In the genomic region with DNA sequence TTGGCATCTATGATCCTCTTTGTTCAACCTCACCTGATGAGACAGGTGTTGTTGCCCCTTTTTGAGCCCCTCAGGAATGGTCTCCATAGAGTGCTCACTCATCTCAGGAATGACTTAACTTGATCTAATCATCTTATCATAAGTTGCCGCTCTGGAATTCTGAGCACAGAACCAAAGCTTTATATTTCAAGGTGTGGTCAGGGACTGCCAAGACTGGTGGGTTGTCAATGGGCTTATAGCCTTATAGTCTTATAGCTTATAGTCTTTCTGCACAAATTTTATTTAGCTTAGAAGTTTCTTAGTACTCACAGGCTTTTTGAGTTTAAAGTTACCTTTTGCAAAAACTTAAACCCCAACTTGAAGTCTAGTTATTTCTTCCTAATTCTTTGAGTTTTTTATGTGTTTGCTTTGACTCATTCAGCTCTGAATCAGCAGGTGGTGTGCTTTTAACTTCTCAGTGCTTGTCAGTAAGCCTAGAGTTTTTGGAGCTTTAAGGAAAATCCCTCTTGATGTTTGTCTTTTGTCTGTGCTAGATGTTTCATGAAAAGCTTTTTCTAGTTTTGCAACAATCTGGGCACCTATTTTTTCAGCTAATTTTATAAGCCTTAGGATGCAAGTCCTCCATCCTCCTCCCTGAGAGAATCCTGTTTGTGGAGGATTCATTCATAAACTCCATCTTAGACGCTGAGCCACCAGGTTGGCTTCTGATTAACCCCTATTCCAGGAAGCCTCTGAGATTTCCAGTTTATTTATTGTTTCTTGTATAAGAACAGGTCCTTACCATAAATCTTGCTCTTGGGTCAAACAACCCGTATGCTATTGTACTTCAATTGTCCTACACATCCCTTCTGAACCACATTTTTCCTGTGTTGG, we compare ENCODE assay signal across 1 cellular context.
TF ChIP-seq lines count a peak whose summit lies in the region.

No MANE protein-coding gene starts in this region.

TF ChIP-seq in A549, 52 proteins besides CTCF, POLR2A, EP300 and RAD21 (continued from another document):
- TF ChIP-seq PHF8 (IDR thresholded peaks at IDR 0.05; ENCODE audit: borderline replicate concordance, low read depth) = no peak
- TF ChIP-seq GATA3 (IDR thresholded peaks at IDR 0.05; ENCODE audit: borderline replicate concordance) = peak; percentile 78; the same call in 1 of the 2 replicates
- peak; percentile 68 to 72; a peak in 4 of 5 replicates for TF ChIP-seq JUN (IDR thresholded peaks at IDR 0.05)
- TF ChIP-seq BCL3 (IDR thresholded peaks at IDR 0.05) = 0 out of 3 replicates have a peak, but pooled peaks have one; percentile 51
- TF ChIP-seq SMC3 (IDR thresholded peaks at IDR 0.05) = peak; percentile 51; the same call in 2 of the 3 replicates
- TF ChIP-seq MAFK (IDR thresholded peaks at IDR 0.05; ENCODE audit: partially characterized antibody) = no peak
- TF ChIP-seq FOXS1 (CRISPR knock-in tag; IDR thresholded peaks at IDR 0.05) = no peak
- peak; percentile 57 to 78; a peak in 2 of 4 replicates for TF ChIP-seq CEBPB (IDR thresholded peaks at IDR 0.05)
